8 cellular contexts compared by ENCODE assay signal in genomic region chr3:50154476-50154839, GRCh38. TPM values are rescaled to one million over a fixed set of nuclear protein-coding genes. Genes with fewer than 3 reads are reported as not detected.
A peak's percentile ranks its signal among the peaks of the same experiment; 100 is the strongest.
DNase-seq lines count a peak whose midpoint lies in the region; ATAC-seq and TF ChIP-seq lines count a peak whose summit lies in the region.
"Had no signal": no experiment of that assay in that cellular context is flagged by ENCODE, and none has a peak within 500 bp of the region (broad histone marks: within the 10 kb centered on the region; RNA-seq: fewer than 3 reads in every experiment).

No MANE protein-coding gene starts in this region.

- H3K9ac ChIP-seq in HCT116 (ENCODE audit: low read length): no peak overlapping the region
- peak overlapping the region in 1 of 3 donors; percentile 70 for H3K9ac ChIP-seq in skeletal muscle tissue (ENCODE audit: low read depth in 1 of 3, low read length in 3 of 3)

- H3K4me1 ChIP-seq in HCT116 (ENCODE audit: control insufficient read depth in 1 of 2, insufficient read depth in 2 of 2, low read length in 2 of 2): peaks cover 10 to 37% of the 10 kb centered on the region in 2 experiments
- peaks cover 5 to 40% (median 24%) of the 10 kb centered on the region in 9 donors for H3K4me1 ChIP-seq in heart right ventricle
- H3K4me1 ChIP-seq in skeletal muscle tissue (ENCODE audit: control insufficient read depth in 3 of 3, insufficient read depth in 3 of 3, low read length in 3 of 3): peaks cover 18 to 40% (median 37%) of the 10 kb centered on the region in 3 donors
- H3K4me1 ChIP-seq in aorta (ENCODE audit: control insufficient read depth in 1 of 2, insufficient read depth in 2 of 2, low read length in 2 of 2): no peaks in the 10 kb centered on the region

- CTCF ChIA-PET in HCT116 (lab: Charles Lee): no interaction called here

- H3K4me3 ChIP-seq in HCT116 (replicated peaks in 1 of 2; ENCODE audit: low read depth in 1 of 2, low read length in 2 of 2): peak overlapping the region; percentile 26 to 67
- H3K4me3 ChIP-seq in heart right ventricle: peak overlapping the region; percentile 14 to 67 (median 60)
- peak overlapping the region in 2 of 3 donors; percentile 37 to 65 for H3K4me3 ChIP-seq in skeletal muscle tissue (ENCODE audit: low read length in 3 of 3)
- no peak overlapping the region for H3K4me3 ChIP-seq in aorta (ENCODE audit: low read length in 2 of 2)

- BruUV-seq in HCT116 (replicated peaks; lab: Mats Ljungman, UMichigan): no TSS peak

- H3K27ac ChIP-seq in HCT116 (ENCODE audit: low read depth, low read length) (no peak overlapping the region; the same call in 1 of the 2 replicates), heart right ventricle (peak overlapping the region in 3 of 10 donors; percentile 74 to 88 (median 81)), skeletal muscle tissue (ENCODE audit: low read depth, low read length) (no peak overlapping the region), aorta (ENCODE audit: low read depth in 1 of 2, low read length in 2 of 2) (no peak overlapping the region)

- RAD21 ChIA-PET in HCT116 (lab: Charles Lee; ENCODE audit: low non-redundant PET in 1 of 2, low total read pairs in 2 of 2, uncharacterized antibody in 2 of 2, unreplicated experiment in 2 of 2): no interaction called here

- H3K79me2 ChIP-seq in HCT116 (ENCODE audit: insufficient read depth, low read length): no peaks in the 10 kb centered on the region

- peak in 2 of 3 experiments; percentile 11 to 20; a peak in 1 of 6 replicates for TF ChIP-seq CTCF in HCT116 (IDR thresholded peaks at IDR 0.05 in 2 of 3, conservative IDR thresholded peaks at IDR 0.05 in 1 of 3; ENCODE audit: borderline replicate concordance in 1 of 3, insufficient read depth in 1 of 3, low read depth in 2 of 3, low read length in 2 of 3)
- TF ChIP-seq CTCF in heart right ventricle (IDR thresholded peaks at IDR 0.05): peak in 7 of 9 donors; percentile 9 to 54 (median 25)

- DNase-seq in HCT116 (ENCODE audit: low read depth, low spot score) (no peak), heart right ventricle (no peak), aorta (no peak), NCI-H1417 treated with DMSO at 0.1 percent for 48 hours (lab: John Stamatoyannopoulos, UW) (no peak)

- H3K9me3 ChIP-seq in HCT116 (ENCODE audit: control insufficient read depth in 1 of 2, insufficient read depth in 1 of 2, low read depth in 1 of 2, low read length in 2 of 2): no peaks in the 10 kb centered on the region
- no peaks in the 10 kb centered on the region for H3K9me3 ChIP-seq in heart right ventricle
- H3K9me3 ChIP-seq in skeletal muscle tissue (ENCODE audit: control insufficient read depth in 3 of 3, low read length in 3 of 3): no peaks in the 10 kb centered on the region
- no peaks in the 10 kb centered on the region for H3K9me3 ChIP-seq in aorta (ENCODE audit: control insufficient read depth, low read length)

- POLR2A ChIA-PET in HCT116 (lab: Charles Lee): no interaction called here

- H4K20me1 ChIP-seq in HCT116 (ENCODE audit: insufficient read depth): no peaks in the 10 kb centered on the region

- H3K27me3 ChIP-seq in HCT116 (ENCODE audit: insufficient read depth, low read length): no peaks in the 10 kb centered on the region
- H3K27me3 ChIP-seq in heart right ventricle: peaks cover 0 to 41% (median 0%) of the 10 kb centered on the region in 7 donors
- H3K27me3 ChIP-seq in skeletal muscle tissue (ENCODE audit: control insufficient read depth in 3 of 3, insufficient read depth in 3 of 3, low read length in 3 of 3): no peaks in the 10 kb centered on the region
- no peaks in the 10 kb centered on the region for H3K27me3 ChIP-seq in aorta (ENCODE audit: control insufficient read depth in 1 of 2, insufficient read depth in 2 of 2, low read length in 1 of 2)

- peak; percentile 23 for ATAC-seq in GM18502 (IDR thresholded peaks at IDR 0.05; ENCODE audit: poor library complexity, unreplicated experiment)
- peak; percentile 47 for ATAC-seq in HCT116
- peak; percentile 70 for ATAC-seq in SK-N-SH treated with all-trans-retinoic acid at 6 μM for 48 hours
- peak in 7 of 8 donors; percentile 27 to 65 (median 32) for ATAC-seq in heart right ventricle
- ATAC-seq in aorta (ENCODE audit: low FRiP score): no peak

- no peaks in the 10 kb centered on the region for H3K9me2 ChIP-seq in HCT116 (ENCODE audit: insufficient read depth)

- intact Hi-C loops in HCT116 (cut with micrococcal nuclease): no loop called here
- intact Hi-C loops in heart right ventricle (cut with DNase I): loop anchor here in 3 of 10 donors (2.0 to 5.0 kb wide), 3 partner anchors 33 to 34 kb away; no protein-coding TSS in a partner anchor
- intact Hi-C loops in aorta (cut with DNase I): no loop called here

- peak overlapping the region; percentile 78 for H3K4me2 ChIP-seq in HCT116 (ENCODE audit: low read length)

- 5 to 8% methylated on average over 31 to 34 of the region's 34 CpGs for WGBS in heart right ventricle, 2 donors
- WGBS in aorta, 2 donors: 7 to 9% methylated on average over 27 to 34 of the region's 34 CpGs

- no peak for TF ChIP-seq RAD21 in HCT116 (IDR thresholded peaks at IDR 0.05; ENCODE audit: low read depth)

- no peak for TF ChIP-seq POLR2A in HCT116 (IDR thresholded peaks at IDR 0.05; ENCODE audit: borderline replicate concordance, extremely low read depth, insufficient read depth, insufficient read length)

- no peaks in the 10 kb centered on the region for H3K36me3 ChIP-seq in HCT116 (ENCODE audit: control insufficient read depth in 1 of 2, insufficient read depth in 2 of 2, low read length in 2 of 2)
- H3K36me3 ChIP-seq in heart right ventricle: no peaks in the 10 kb centered on the region
- H3K36me3 ChIP-seq in skeletal muscle tissue (ENCODE audit: control insufficient read depth in 3 of 3, insufficient read depth in 3 of 3, low read length in 3 of 3): no peaks in the 10 kb centered on the region
- no peaks in the 10 kb centered on the region for H3K36me3 ChIP-seq in aorta (ENCODE audit: control insufficient read depth in 1 of 2, insufficient read depth in 2 of 2, low read length in 1 of 2)

- H2AFZ ChIP-seq in HCT116 (ENCODE audit: low read depth, low read length, poor library complexity, severe bottlenecking): no peak overlapping the region

TF ChIP-seq in HCT116, 20 proteins besides CTCF, POLR2A, EP300 and RAD21 (continues in another document):
- no peak for TF ChIP-seq ATF3 (IDR thresholded peaks at IDR 0.05)

TF ChIP-seq in SK-N-SH treated with all-trans-retinoic acid at 6 μM for 48 hours, 23 proteins besides CTCF, POLR2A, EP300 and RAD21:
- TF ChIP-seq ESRRG (CRISPR knock-in tag; IDR thresholded peaks at IDR 0.05) (no peak), PPARA (CRISPR knock-in tag; IDR thresholded peaks at IDR 0.05; ENCODE audit: borderline replicate concordance) (no peak), OSR1 (CRISPR knock-in tag; IDR thresholded peaks at IDR 0.05) (no peak), TOX (CRISPR knock-in tag; IDR thresholded peaks at IDR 0.05; ENCODE audit: borderline replicate concordance) (no peak), ISL1 (CRISPR knock-in tag; IDR thresholded peaks at IDR 0.05) (no peak), ZNF70 (CRISPR knock-in tag; IDR thresholded peaks at IDR 0.05) (no peak)

RNA-seq across cellular contexts. Expression of gene SEMA3F, which starts 0.7 kb away (rescaled TPM):
- total RNA-seq in HCT116 (2021; ENCODE audit: unreplicated experiment) (15.7 TPM), heart right ventricle (10 to 100 TPM in 5 of 10 donors, 1 to 10 TPM in 5; 5.1 to 37.2 (median 10.2) TPM), skeletal muscle tissue (2.1 TPM), aorta (10 to 100 TPM; 39.2 to 40.3 TPM)
- polyA plus RNA-seq in HCT116 (2012): 17.5 and 21.1 TPM in 2 replicates
- polyA plus RNA-seq in heart right ventricle (10 to 100 TPM; 15.1 to 21.3 TPM), aorta (10 to 100 TPM; 10.3 to 17.4 TPM)

RNA-seq across cellular contexts. Expression of gene GNAT1, which starts 37.0 kb away (rescaled TPM):
- total RNA-seq in HCT116 (2021; ENCODE audit: unreplicated experiment): not detected
- polyA plus RNA-seq in HCT116 (2012): 0.13 and 0.30 TPM in 2 replicates
- not detected for total RNA-seq in heart right ventricle
- polyA plus RNA-seq in heart right ventricle: not detected
- total RNA-seq in skeletal muscle tissue: not detected
- total RNA-seq in aorta: not detected
- polyA plus RNA-seq in aorta: not detected
- total RNA-seq: activated CD8-positive, alpha-beta memory T cell treated with anti-CD3 and anti-CD28 coated beads for 36 hours had no signal

RNA-seq across cellular contexts. Expression of gene SLC38A3, which starts 50.6 kb away (rescaled TPM):
- total RNA-seq in HCT116 (2021; ENCODE audit: unreplicated experiment): 3.1 TPM
- polyA plus RNA-seq in HCT116 (2012): 4.3 and 4.6 TPM in 2 replicates
- 10 to 100 TPM in 7 of 10 donors, 1 to 10 TPM in 3; 6.2 to 16.4 (median 11.2) TPM for total RNA-seq in heart right ventricle
- 10 to 100 TPM in 1 of 2 donors, 1 to 10 TPM in 1; 1.4 to 11.8 TPM for polyA plus RNA-seq in heart right ventricle
- 0.52 TPM for total RNA-seq in skeletal muscle tissue
- 1 to 10 TPM in 1 of 2 donors, under 1 TPM in 1; 0.19 to 1.4 TPM for total RNA-seq in aorta
- under 1 TPM in 1 of 2 donors, not detected in 1; 0.56 TPM for polyA plus RNA-seq in aorta

Comparison
In these comparisons a context has a peak if more than half of its experiments do, and no peak if none do; other contexts are left out.
1. H3K4me3 ChIP-seq: peak in HCT116 (2 of 2), heart right ventricle (10 of 10) and skeletal muscle tissue (2 of 3); none in aorta (0 of 2).